ENCODE assay signal across 22 cellular contexts in genomic region chr17:58585554-58585953, GRCh38.
"Had no signal": no experiment of that assay in that cellular context is flagged by ENCODE, and none has a peak within 500 bp of the region (broad histone marks: within the 10 kb centered on the region; RNA-seq: fewer than 3 reads in every experiment).

No MANE protein-coding gene starts in this region.

- H3K9me3 ChIP-seq: SJSA1 had no signal

- H3K36me3 ChIP-seq: SJSA1 had no signal

- FAIRE-seq: RCC 7860 had no signal

- H3K27ac ChIP-seq: HL-60, SJSA1, SK-N-MC had no signal

- H3K4me1 ChIP-seq: SJSA1 had no signal

- H3K4me3 ChIP-seq: SJSA1, SK-N-MC had no signal

- H3K27me3 ChIP-seq: SJSA1 had no signal

- DNase-seq: Karpas-422, KG1, MM.1S, NCI-H1092 treated with DMSO at 0.1 percent for 48 hours, NCI-H1436, NCI-H187, NCI-H2029, NCI-H2081 treated with DMSO at 0.1 percent for 48 hours, NCI-H2171, NCI-H226, NCI-H446, NCI-H510A, NCI-H524 treated with DMSO at 0.1 percent for 48 hours, NCI-H69, NCI-H774, Right ventricle myocardium superior, RPMI8226, SIG-M5 had no signal
